Comparison of ENCODE assay signal across 8 cellular contexts in the genomic region with DNA sequence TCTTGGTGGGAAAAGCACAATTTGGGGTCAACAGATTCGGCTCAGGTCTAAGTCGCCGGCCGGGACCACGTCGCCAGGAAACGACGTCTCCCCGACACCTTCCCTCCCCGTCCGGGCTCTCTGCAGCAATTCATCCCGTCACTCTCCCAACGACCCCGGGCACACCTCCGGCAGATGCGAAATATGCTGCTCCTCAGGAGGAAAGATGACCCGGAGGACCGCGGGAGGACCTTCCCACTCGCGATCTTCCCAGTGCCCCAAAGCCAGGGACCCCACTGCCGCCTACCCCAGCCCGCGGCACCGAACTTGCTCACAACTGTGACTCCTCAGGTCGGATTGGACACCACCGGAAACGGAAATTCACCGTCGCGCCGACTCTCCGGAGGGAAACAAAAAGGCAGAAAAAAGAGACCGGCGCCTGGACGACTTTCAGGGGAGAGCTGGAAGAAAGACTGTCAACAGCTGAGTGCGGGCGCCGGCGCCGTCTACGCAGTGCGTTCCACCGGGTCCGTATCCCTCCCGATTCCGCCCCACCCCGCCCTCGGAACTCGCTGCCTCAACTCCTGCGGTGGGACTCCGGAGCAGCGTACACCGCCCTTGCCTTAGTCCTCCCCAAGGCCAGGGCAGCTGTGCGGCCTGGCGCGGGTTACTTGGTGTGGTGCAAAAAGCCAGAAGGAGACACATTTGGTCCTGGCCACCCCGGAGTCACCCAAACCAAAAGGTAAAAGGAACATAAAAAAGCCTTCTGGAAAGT. TPM values are rescaled to one million over a fixed set of nuclear protein-coding genes. Genes with fewer than 3 reads are reported as not detected.
DNase-seq lines count a peak whose midpoint lies in the region; ATAC-seq, FAIRE-seq and TF ChIP-seq lines count a peak whose summit lies in the region.

No MANE protein-coding gene starts in this region.

- ATAC-seq in HG03175 (IDR thresholded peaks at IDR 0.05; ENCODE audit: unreplicated experiment), result peak; percentile 92

- peak overlapping the region; percentile 79 to 87 (median 83) for H3K4me3 ChIP-seq in keratinocyte (ENCODE audit: control insufficient read depth in 2 of 3, extremely low read depth in 1 of 3, insufficient read depth in 2 of 3, low read depth in 1 of 3, low read length in 3 of 3)

- dilution Hi-C loops in keratinocyte (cut with MboI; ENCODE audit: extremely low pct_ligation_motif_present, low sequenced_read_pairs), result no loop called here

- TF ChIP-seq POLR2A in GM18951 (IDR thresholded peaks at IDR 0.05; ENCODE audit: extremely low read depth, insufficient read depth, insufficient read length), result peak; percentile 96

- peak overlapping the region; percentile 98 for H2AFZ ChIP-seq in keratinocyte (ENCODE audit: control insufficient read depth, low read length)

- H4K20me1 ChIP-seq in keratinocyte (ENCODE audit: control insufficient read depth, extremely low read depth, insufficient read depth, low read length), result no peaks in the 10 kb centered on the region

- peaks cover 33% of the 10 kb centered on the region for H3K79me2 ChIP-seq in keratinocyte (ENCODE audit: control insufficient read depth, insufficient read depth, low read length)

- no peaks in the 10 kb centered on the region for H3K27me3 ChIP-seq in keratinocyte (ENCODE audit: control insufficient read depth, extremely low read depth, insufficient read depth, low read length)

- FAIRE-seq in keratinocyte (lab: Jason Lieb, UNC), result no peak

- peak overlapping the region; percentile 93 for H3K9ac ChIP-seq in keratinocyte (ENCODE audit: control insufficient read depth, extremely low read depth, insufficient read depth, low read length)

- no peak for TF ChIP-seq CTCF in keratinocyte (optimal IDR thresholded peaks at IDR 0.05 in 1 of 3, IDR thresholded peaks at IDR 0.05 in 1 of 3, conservative IDR thresholded peaks at IDR 0.05 in 1 of 3; ENCODE audit: extremely low read depth in 1 of 3, insufficient read depth in 2 of 3, low read length in 3 of 3)

- H3K4me2 ChIP-seq in keratinocyte (ENCODE audit: control insufficient read depth, extremely low read depth, insufficient read depth, low read depth, low read length), result peak overlapping the region; percentile 96

- H3K27ac ChIP-seq in keratinocyte (ENCODE audit: control insufficient read depth, insufficient read depth, low read length), result peak overlapping the region; percentile 87

- no peaks in the 10 kb centered on the region for H3K9me3 ChIP-seq in keratinocyte (ENCODE audit: control insufficient read depth, low read depth, low read length)

- H3K4me1 ChIP-seq in keratinocyte (ENCODE audit: control insufficient read depth, extremely low read depth, insufficient read depth, low read length), result peaks cover 2% of the 10 kb centered on the region

- in situ Hi-C loops in GM18951 (cut with MboI; ENCODE audit: low sequenced_read_pairs, unreplicated experiment), result no loop called here

- peak; percentile 81 for DNase-seq in AG08396 (ENCODE audit: low spot score)
- DNase-seq in NCI-H345 treated with DMSO at 0.1 percent for 48 hours (lab: John Stamatoyannopoulos, UW; ENCODE audit: unreplicated experiment), result peak; percentile 44
- DNase-seq in activated CD4-positive, CD25-positive, alpha-beta regulatory T cell treated with anti-CD3 and anti-CD28 coated beads, Interleukin-2, amount 50 U/mL, for 72 hours, result peak; percentile 91
- peak; percentile 95 for DNase-seq in cerebellar cortex (ENCODE audit: low spot score)
- no peak for DNase-seq in keratinocyte (ENCODE audit: low read depth, low spot score)
- peak; percentile 88 to 96 (median 92) for DNase-seq in stimulated activated CD4-positive, alpha-beta T cell treated with anti-CD3 and anti-CD28 coated beads, Interleukin-12 subunit alpha, Interleukin-12 subunit beta, amount 100 ng/mL, for 48 hours (ENCODE audit: low read depth in 2 of 3, low spot score in 1 of 3)

- H3K9me1 ChIP-seq in keratinocyte (ENCODE audit: control insufficient read depth, extremely low read depth, insufficient read depth, low read length), result no peaks in the 10 kb centered on the region

- peaks cover 5 to 8% of the 10 kb centered on the region in 2 experiments for H3K36me3 ChIP-seq in keratinocyte (ENCODE audit: control insufficient read depth in 2 of 2, extremely low read depth in 1 of 2, insufficient read depth in 2 of 2, low read length in 2 of 2)

RNA-seq across cellular contexts. Expression of gene SEC24C, which starts 13.8 kb away (rescaled TPM):
- 65.3 to 78.4 TPM (median 75.8 TPM) in 3 replicates for polyA plus RNA-seq in keratinocyte
- 51.1 TPM for polyA plus RNA-seq in keratinocyte (2011; ENCODE audit: low read depth)
- polyA plus RNA-seq in keratinocyte (2011; cell fraction: cytosol; rRNA removed), result 61.3 and 69.4 TPM in 2 replicates
- 145 and 162 TPM in 2 replicates for polyA plus RNA-seq in keratinocyte (2011; cell fraction: nucleus; rRNA removed)
- polyA plus RNA-seq in keratinocyte (2012; ENCODE audit: low replicate concordance), result 46.1 and 65.3 TPM in 2 replicates
- 120 to 259 TPM (median 139 TPM) in 3 replicates for polyA minus RNA-seq in keratinocyte
- polyA minus RNA-seq in keratinocyte (2011; cell fraction: cytosol; rRNA and poly(A)+ RNA removed), result 67.5 TPM
- polyA minus RNA-seq in keratinocyte (2011; cell fraction: nucleus; rRNA and poly(A)+ RNA removed), result 86.9 and 109 TPM in 2 replicates

RNA-seq across cellular contexts. Expression of gene AGAP5, which starts 32.4 kb away (rescaled TPM):
- 2.4 to 4.8 TPM (median 3.6 TPM) in 3 replicates for polyA plus RNA-seq in keratinocyte
- polyA plus RNA-seq in keratinocyte (2011; ENCODE audit: low read depth), result 2.2 TPM
- polyA plus RNA-seq in keratinocyte (2011; cell fraction: cytosol; rRNA removed), result 0.71 and 0.98 TPM in 2 replicates
- polyA plus RNA-seq in keratinocyte (2011; cell fraction: nucleus; rRNA removed), result 15.3 and 18.2 TPM in 2 replicates
- 1.4 and 3.9 TPM in 2 replicates for polyA plus RNA-seq in keratinocyte (2012; ENCODE audit: low replicate concordance)
- 0.59 to 7.4 TPM (median 3.8 TPM) in 3 replicates for polyA minus RNA-seq in keratinocyte
- 2.7 TPM for polyA minus RNA-seq in keratinocyte (2011; cell fraction: cytosol; rRNA and poly(A)+ RNA removed)
- 6.6 and 7.5 TPM in 2 replicates for polyA minus RNA-seq in keratinocyte (2011; cell fraction: nucleus; rRNA and poly(A)+ RNA removed)

RNA-seq across cellular contexts. Expression of gene CHCHD1, which starts 51.5 kb away (rescaled TPM):
- 39.5 to 59.8 TPM (median 49.8 TPM) in 3 replicates for polyA plus RNA-seq in keratinocyte
- polyA plus RNA-seq in keratinocyte (2011; ENCODE audit: low read depth), result 49.7 TPM
- 26.6 and 41.9 TPM in 2 replicates for polyA plus RNA-seq in keratinocyte (2011; cell fraction: cytosol; rRNA removed)
- polyA plus RNA-seq in keratinocyte (2011; cell fraction: nucleus; rRNA removed), result 14.0 and 21.6 TPM in 2 replicates
- polyA plus RNA-seq in keratinocyte (2012; ENCODE audit: low replicate concordance), result 52.0 and 68.1 TPM in 2 replicates
- polyA minus RNA-seq in keratinocyte, result 3.7 to 6.7 TPM (median 5.2 TPM) in 3 replicates
- 10.2 TPM for polyA minus RNA-seq in keratinocyte (2011; cell fraction: cytosol; rRNA and poly(A)+ RNA removed)
- polyA minus RNA-seq in keratinocyte (2011; cell fraction: nucleus; rRNA and poly(A)+ RNA removed), result 2.2 and 2.6 TPM in 2 replicates

RNA-seq across cellular contexts. Expression of gene ZSWIM8, which starts 55.1 kb away (rescaled TPM):
- polyA plus RNA-seq in keratinocyte, result 34.2 to 83.5 TPM (median 39.2 TPM) in 3 replicates
- polyA plus RNA-seq in keratinocyte (2011; ENCODE audit: low read depth), result 39.5 TPM
- polyA plus RNA-seq in keratinocyte (2011; cell fraction: cytosol; rRNA removed), result 26.0 and 40.6 TPM in 2 replicates
- polyA plus RNA-seq in keratinocyte (2011; cell fraction: nucleus; rRNA removed), result 130 and 180 TPM in 2 replicates
- polyA plus RNA-seq in keratinocyte (2012; ENCODE audit: low replicate concordance), result 45.9 and 88.6 TPM in 2 replicates
- 74.5 to 131 TPM (median 122 TPM) in 3 replicates for polyA minus RNA-seq in keratinocyte
- 52.0 TPM for polyA minus RNA-seq in keratinocyte (2011; cell fraction: cytosol; rRNA and poly(A)+ RNA removed)
- polyA minus RNA-seq in keratinocyte (2011; cell fraction: nucleus; rRNA and poly(A)+ RNA removed), result 96.3 and 104 TPM in 2 replicates
